ENCODE assay signal across 9 cellular contexts in genomic region chr2:239035361-239035814, GRCh38.
DNase-seq lines count a peak whose midpoint lies in the region; ATAC-seq and TF ChIP-seq lines count a peak whose summit lies in the region.
"Had no signal": no experiment of that assay in that cellular context is flagged by ENCODE, and none has a peak within 500 bp of the region (broad histone marks: within the 10 kb centered on the region; RNA-seq: fewer than 3 reads in every experiment).

No MANE protein-coding gene starts in this region.

- H3K9me3 ChIP-seq in hepatocyte (ENCODE audit: low read depth) = no peaks in the 10 kb centered on the region
- H3K9me3 ChIP-seq: HAP-1 had no signal

- no peak overlapping the region for H3K4me3 ChIP-seq in hepatocyte
- H3K4me3 ChIP-seq: HAP-1 had no signal

- H2AFZ ChIP-seq in hepatocyte = no peak overlapping the region

- no peaks in the 10 kb centered on the region for H3K36me3 ChIP-seq in hepatocyte (replicated peaks; ENCODE audit: insufficient read depth, low read depth)
- H3K36me3 ChIP-seq: HAP-1 had no signal

- peaks cover 21% of the 10 kb centered on the region for H3K27me3 ChIP-seq in hepatocyte

- H3K27ac ChIP-seq in hepatocyte = no peak overlapping the region

- no peaks in the 10 kb centered on the region for H3K79me2 ChIP-seq in hepatocyte

- no peak overlapping the region for H3K4me2 ChIP-seq in hepatocyte

- DNase-seq in AG09319 (ENCODE audit: extremely low read depth, low read depth) (no peak), T-helper 2 cell (peak; percentile 17 to 54 (median 46)), amygdala (lab: John Stamatoyannopoulos, UW) (peak in 42 of 56 donors; percentile 5 to 80 (median 36)), hepatocyte (ENCODE audit: low spot score) (peak; percentile 55)
- peak; percentile 19 to 43 for DNase-seq in stimulated activated CD4-positive, alpha-beta T cell treated with anti-CD3 and anti-CD28 coated beads, Interleukin-15, amount 100 ng/mL, for 48 hours (ENCODE audit: low read depth in 2 of 2)

- no peaks in the 10 kb centered on the region for H4K20me1 ChIP-seq in hepatocyte (ENCODE audit: insufficient read depth, poor library complexity, severe bottlenecking)

- H3K9me2 ChIP-seq in hepatocyte (replicated peaks; ENCODE audit: insufficient read depth) = no peaks in the 10 kb centered on the region

- TF ChIP-seq CTCF in AG09319 (IDR thresholded peaks at IDR 0.05; ENCODE audit: low read depth, low read length) = peak; percentile 78
- TF ChIP-seq CTCF in hepatocyte (IDR thresholded peaks at IDR 0.05; ENCODE audit: poor library complexity) = peak; percentile 71

- whole genome bisulfite sequencing in hepatocyte (ENCODE audit: low lambda C conversion rate, missing lambda C conversion rate) = 82% methylated on average over 15 of the region's 29 CpGs

- ATAC-seq in GM21360 (IDR thresholded peaks at IDR 0.05; ENCODE audit: unreplicated experiment) (peak; percentile 52), GM19324 (IDR thresholded peaks at IDR 0.05; ENCODE audit: low FRiP score, unreplicated experiment) (no peak), HG03159 (IDR thresholded peaks at IDR 0.05; ENCODE audit: unreplicated experiment) (no peak)

- no peaks in the 10 kb centered on the region for H3K4me1 ChIP-seq in hepatocyte (ENCODE audit: insufficient read depth)
- H3K4me1 ChIP-seq: HAP-1 had no signal
